In genomic region chr19:1223018-1223855, GRCh38 we compare ENCODE assay signal across 8 cellular contexts. TPM values are rescaled to one million over a fixed set of nuclear protein-coding genes. Genes with fewer than 3 reads are reported as not detected.
A peak's percentile ranks its signal among the peaks of the same experiment; 100 is the strongest.
DNase-seq lines count a peak whose midpoint lies in the region; ATAC-seq and TF ChIP-seq lines count a peak whose summit lies in the region.

No MANE protein-coding gene starts in this region.

- no peak overlapping the region for H2AFZ ChIP-seq in PC-9

- BruUV-seq in PC-9 (replicated peaks; lab: Mats Ljungman, UMichigan): no TSS peak

- no peaks in the 10 kb centered on the region for H3K9me3 Mint-ChIP-seq in activated naive CD4-positive, alpha-beta T cell treated with anti-CD3 and anti-CD28 coated beads for 36 hours
- no peaks in the 10 kb centered on the region for H3K9me3 Mint-ChIP-seq in stimulated activated naive CD8-positive, alpha-beta T cell treated with anti-CD3 and anti-CD28 coated beads, Interleukin-15, amount 100 ng/mL, for 72 hours

- no peak overlapping the region for H3K4me3 Mint-ChIP-seq in activated naive CD4-positive, alpha-beta T cell treated with anti-CD3 and anti-CD28 coated beads for 36 hours
- H3K4me3 Mint-ChIP-seq in stimulated activated naive CD8-positive, alpha-beta T cell treated with anti-CD3 and anti-CD28 coated beads, Interleukin-15, amount 100 ng/mL, for 72 hours: no peak overlapping the region

- POLR2A ChIA-PET in PC-9 (lab: Charles Lee; ENCODE audit: unreplicated experiment): no interaction called here

- intact Hi-C loops in activated naive CD4-positive, alpha-beta T cell treated with anti-CD3 and anti-CD28 coated beads for 36 hours (cut with micrococcal nuclease): no loop called here
- intact Hi-C loops in PC-9 (cut with micrococcal nuclease; ENCODE audit: unreplicated experiment): no loop called here

- H3K27me3 Mint-ChIP-seq in activated naive CD4-positive, alpha-beta T cell treated with anti-CD3 and anti-CD28 coated beads for 36 hours (ENCODE audit: low read depth): no peaks in the 10 kb centered on the region
- H3K27me3 Mint-ChIP-seq in stimulated activated naive CD8-positive, alpha-beta T cell treated with anti-CD3 and anti-CD28 coated beads, Interleukin-15, amount 100 ng/mL, for 72 hours: no peaks in the 10 kb centered on the region

- CTCF ChIA-PET in activated naive CD4-positive, alpha-beta T cell treated with anti-CD3 and anti-CD28 coated beads for 36 hours (lab: Charles Lee): interaction anchor here (0.6 to 2.3 kb wide), 3 partner anchors 9 to 29 kb away, joined by 3 to 11 read pairs (median 3); no protein-coding TSS in a partner anchor
- CTCF ChIA-PET in PC-9 (lab: Charles Lee): no interaction called here

- no peak overlapping the region for H3K4me2 ChIP-seq in PC-9

- TF ChIP-seq CTCF in PC-9 (conservative IDR thresholded peaks at IDR 0.05) (peak; percentile 51; the same call in 1 of the 2 replicates), fibroblast of mammary gland (conservative IDR thresholded peaks at IDR 0.05; ENCODE audit: control insufficient read depth, insufficient read depth, low read depth, low read length) (peak; percentile 36)

- no peaks in the 10 kb centered on the region for H3K4me1 ChIP-seq in PC-9 (replicated peaks; ENCODE audit: insufficient read depth)

- H3K36me3 ChIP-seq in PC-9 (ENCODE audit: low read depth): no peaks in the 10 kb centered on the region

- peak; percentile 53 for DNase-seq in activated naive CD4-positive, alpha-beta T cell treated with anti-CD3 and anti-CD28 coated beads for 36 hours
- no peak for DNase-seq in activated naive CD4-positive, alpha-beta T cell treated with anti-CD3 and anti-CD28 coated beads, Interleukin-2, amount 50 U/mL, for 16 hours
- DNase-seq in PC-9 (no peak), fibroblast of mammary gland (ENCODE audit: low read depth) (peak; percentile 52), NCI-H2107 (lab: John Stamatoyannopoulos, UW) (no peak), NCI-H2029 treated with DMSO at 0.1 percent for 48 hours (lab: John Stamatoyannopoulos, UW) (no peak)
- DNase-seq in stimulated activated naive CD8-positive, alpha-beta T cell treated with anti-CD3 and anti-CD28 coated beads, Interleukin-15, amount 100 ng/mL, for 72 hours: peak in 1 of 2 donors; percentile 41

- no peaks in the 10 kb centered on the region for H3K4me1 Mint-ChIP-seq in activated naive CD4-positive, alpha-beta T cell treated with anti-CD3 and anti-CD28 coated beads for 36 hours (ENCODE audit: low read depth)
- no peaks in the 10 kb centered on the region for H3K4me1 Mint-ChIP-seq in stimulated activated naive CD8-positive, alpha-beta T cell treated with anti-CD3 and anti-CD28 coated beads, Interleukin-15, amount 100 ng/mL, for 72 hours

- peak; percentile 19 for ATAC-seq in stimulated activated naive CD8-positive, alpha-beta T cell treated with anti-CD3 and anti-CD28 coated beads, Interleukin-15, amount 100 ng/mL, for 72 hours
- no peak for ATAC-seq in HG02763 (IDR thresholded peaks at IDR 0.05; ENCODE audit: unreplicated experiment)

- H3K27me3 ChIP-seq in PC-9 (ENCODE audit: insufficient read depth, low read depth): no peaks in the 10 kb centered on the region

- H3K36me3 Mint-ChIP-seq in activated naive CD4-positive, alpha-beta T cell treated with anti-CD3 and anti-CD28 coated beads for 36 hours (ENCODE audit: low read depth): peaks cover 5% of the 10 kb centered on the region

- H3K27ac Mint-ChIP-seq in activated naive CD4-positive, alpha-beta T cell treated with anti-CD3 and anti-CD28 coated beads for 36 hours: no peak overlapping the region
- no peak overlapping the region for H3K27ac Mint-ChIP-seq in stimulated activated naive CD8-positive, alpha-beta T cell treated with anti-CD3 and anti-CD28 coated beads, Interleukin-15, amount 100 ng/mL, for 72 hours

- no peaks in the 10 kb centered on the region for H3K9me2 ChIP-seq in PC-9 (ENCODE audit: insufficient read depth)

- H3K27ac ChIP-seq in PC-9: no peak overlapping the region

- no peaks in the 10 kb centered on the region for H3F3A ChIP-seq in PC-9 (ENCODE audit: insufficient read depth, low read depth)

- peaks cover 11% of the 10 kb centered on the region; the same call in 1 of the 2 replicates for H4K20me1 ChIP-seq in PC-9 (ENCODE audit: insufficient read depth)

- H3K4me3 ChIP-seq in PC-9 (no peak overlapping the region), fibroblast of mammary gland (ENCODE audit: control insufficient read depth, low read depth, low read length) (no peak overlapping the region)

- no peaks in the 10 kb centered on the region for H3K9me3 ChIP-seq in PC-9 (ENCODE audit: insufficient read depth, low read depth)

- peaks cover 6% of the 10 kb centered on the region for H3K79me2 ChIP-seq in PC-9 (ENCODE audit: low read depth)

RNA-seq across cellular contexts. Expression of gene CBARP, which starts 14.6 kb away (rescaled TPM):
- 1 to 10 TPM in 1 of 2 experiments, under 1 TPM in 1; 0.77 to 1.1 TPM for total RNA-seq in activated naive CD4-positive, alpha-beta T cell treated with anti-CD3 and anti-CD28 coated beads for 36 hours
- 1.8 and 1.9 TPM in 2 replicates for total RNA-seq in PC-9 (2021)

RNA-seq across cellular contexts. Expression of gene STK11, which starts 17.7 kb away (rescaled TPM):
- 10 to 100 TPM; 65.1 to 66.1 TPM for total RNA-seq in activated naive CD4-positive, alpha-beta T cell treated with anti-CD3 and anti-CD28 coated beads for 36 hours
- total RNA-seq in PC-9 (2021): 53.0 and 59.5 TPM in 2 replicates

RNA-seq across cellular contexts. Expression of gene ATP5F1D, which starts 18.3 kb away (rescaled TPM):
- total RNA-seq in activated naive CD4-positive, alpha-beta T cell treated with anti-CD3 and anti-CD28 coated beads for 36 hours: 100 to 1,000 TPM; 153 TPM
- 157 and 214 TPM in 2 replicates for total RNA-seq in PC-9 (2021)

RNA-seq across cellular contexts. Expression of gene MIDN, which starts 25.1 kb away (rescaled TPM):
- total RNA-seq in activated naive CD4-positive, alpha-beta T cell treated with anti-CD3 and anti-CD28 coated beads for 36 hours: 10 to 100 TPM; 50.1 to 52.9 TPM
- 61.4 and 92.0 TPM in 2 replicates for total RNA-seq in PC-9 (2021)

RNA-seq across cellular contexts. Expression of gene CIRBP, which starts 45.9 kb away (rescaled TPM):
- 100 to 1,000 TPM; 167 to 183 TPM for total RNA-seq in activated naive CD4-positive, alpha-beta T cell treated with anti-CD3 and anti-CD28 coated beads for 36 hours
- 86.9 and 143 TPM in 2 replicates for total RNA-seq in PC-9 (2021)

Comparison
In these comparisons a context has a peak if more than half of its experiments do, and no peak if none do; other contexts are left out.
1. DNase-seq: peak in activated naive CD4-positive, alpha-beta T cell treated with anti-CD3 and anti-CD28 coated beads for 36 hours (single experiment) and fibroblast of mammary gland (single experiment); none in activated naive CD4-positive, alpha-beta T cell treated with anti-CD3 and anti-CD28 coated beads, Interleukin-2, amount 50 U/mL, for 16 hours (single experiment), PC-9 (0 of 2), NCI-H2107 (single experiment) and NCI-H2029 treated with DMSO at 0.1 percent for 48 hours (single experiment).